ENCODE assay signal across 8 cellular contexts in the genomic region with DNA sequence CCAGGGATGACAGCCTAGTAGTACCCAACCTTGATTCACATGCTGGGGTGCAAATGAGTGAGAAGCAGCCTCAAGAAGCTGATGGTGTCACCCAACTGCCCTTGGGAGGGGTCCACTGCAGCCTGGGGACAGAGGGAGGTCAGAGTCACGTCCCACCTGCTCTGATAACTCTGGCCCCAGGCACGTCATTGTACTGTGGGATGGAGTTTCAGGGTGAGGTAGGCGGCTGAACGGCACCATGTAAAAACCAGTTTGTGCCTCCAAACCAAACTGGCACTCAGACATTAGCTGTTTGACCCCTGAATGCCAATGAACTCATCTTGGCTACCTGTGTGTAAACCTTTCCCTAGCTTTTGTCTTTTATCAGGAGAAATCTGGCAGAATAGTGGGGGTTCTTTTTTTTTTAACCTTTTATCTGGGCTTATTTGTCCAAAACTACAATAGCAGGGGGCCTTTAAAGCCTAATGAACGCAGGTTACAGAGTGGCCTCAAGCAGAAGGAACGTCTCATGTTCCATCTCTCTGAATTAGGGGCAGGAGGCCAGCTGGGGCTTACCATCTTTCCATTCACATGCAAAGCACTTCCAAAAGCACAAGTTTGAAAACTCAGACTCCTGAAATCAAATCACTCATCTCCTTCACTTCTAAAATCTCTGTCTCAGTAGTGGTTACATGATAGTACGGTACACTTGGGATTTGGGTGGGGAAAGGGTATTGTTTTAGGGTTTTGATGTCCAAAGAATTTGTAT.
DNase-seq lines count a peak whose midpoint lies in the region; ATAC-seq and TF ChIP-seq lines count a peak whose summit lies in the region.

No MANE protein-coding gene starts in this region.

- peaks cover 53 to 67% of the 10 kb centered on the region in 2 donors for H3K4me1 Mint-ChIP-seq in immature natural killer cell

- H3K36me3 Mint-ChIP-seq in immature natural killer cell: peaks cover 12 to 35% (median 27%) of the 10 kb centered on the region in 3 donors

- H3K27ac Mint-ChIP-seq in immature natural killer cell: peak overlapping the region in 3 of 6 donors; percentile 6 to 54 (median 37)

- H3K27me3 ChIP-seq in Panc1 (ENCODE audit: control insufficient read depth, insufficient read depth, low read length) (no peaks in the 10 kb centered on the region), aorta (ENCODE audit: control insufficient read depth in 1 of 2, insufficient read depth in 2 of 2, low read length in 1 of 2) (no peaks in the 10 kb centered on the region)

- H3K9me3 Mint-ChIP-seq in immature natural killer cell: no peaks in the 10 kb centered on the region

- DNase-seq in Panc1 (ENCODE audit: low read depth, low spot score) (no peak), immature natural killer cell (no peak), aorta (no peak), dedifferentiated amniotic fluid mesenchymal stem cell (ENCODE audit: extremely low spot score) (no peak), NCI-H1694 (lab: John Stamatoyannopoulos, UW) (no peak), kidney tubule cell (ENCODE audit: low spot score) (no peak)

- peaks cover 0 to 10% (median 0%) of the 10 kb centered on the region in 3 donors for H3K27me3 Mint-ChIP-seq in immature natural killer cell (ENCODE audit: low read depth in 3 of 3)

- intact Hi-C loops in Panc1 (cut with micrococcal nuclease; ENCODE audit: unreplicated experiment) (loop anchor here (10.0 kb wide), 1 partner anchor 120 kb away; no protein-coding TSS in a partner anchor), aorta (cut with DNase I) (loop anchor here in 1 of 2 donors (5.0 kb wide), 1 partner anchor 87 kb away; a partner anchor contains a TSS)

- H3K4me3 Mint-ChIP-seq in immature natural killer cell: peak overlapping the region; percentile 30 to 78 (median 69)

- peak overlapping the region; percentile 79 for H3K27ac ChIP-seq in Panc1 (ENCODE audit: low read length)
- H3K27ac ChIP-seq in aorta (ENCODE audit: low read depth in 1 of 2, low read length in 2 of 2): peak overlapping the region in 1 of 2 donors; percentile 76

- 71 to 76% methylated on average over 7 of the region's 7 CpGs for WGBS in aorta, 2 donors

- POLR2A ChIA-PET in Panc1 (lab: Charles Lee): no interaction called here

- no peaks in the 10 kb centered on the region for H3K9me3 ChIP-seq in Panc1 (ENCODE audit: control insufficient read depth, insufficient read depth, low read depth, low read length)
- H3K9me3 ChIP-seq in aorta (ENCODE audit: control insufficient read depth, low read length): no peaks in the 10 kb centered on the region

- ATAC-seq in HG02571 (IDR thresholded peaks at IDR 0.05; ENCODE audit: unreplicated experiment): peak; percentile 32
- ATAC-seq in Panc1: no peak
- peak; percentile 8 for ATAC-seq in aorta (ENCODE audit: low FRiP score)

- H3K36me3 ChIP-seq in Panc1 (ENCODE audit: control insufficient read depth, insufficient read depth, low read length) (no peaks in the 10 kb centered on the region), aorta (ENCODE audit: control insufficient read depth in 1 of 2, insufficient read depth in 2 of 2, low read length in 1 of 2) (peaks cover 0 to 4% of the 10 kb centered on the region in 2 donors)

- TF ChIP-seq POLR2A in GM15510 (IDR thresholded peaks at IDR 0.05; ENCODE audit: borderline replicate concordance, extremely low read depth, insufficient read length): peak; percentile 8

- H3K4me3 ChIP-seq in Panc1 (ENCODE audit: low read depth in 2 of 2, low read length in 2 of 2) (no peak overlapping the region), aorta (ENCODE audit: low read length in 2 of 2) (no peak overlapping the region)

- H3K4me1 ChIP-seq in Panc1 (ENCODE audit: control insufficient read depth, insufficient read depth, low read length): peaks cover 39% of the 10 kb centered on the region
- H3K4me1 ChIP-seq in aorta (ENCODE audit: control insufficient read depth in 1 of 2, insufficient read depth in 2 of 2, low read length in 2 of 2): no peaks in the 10 kb centered on the region

- no peak for TF ChIP-seq CTCF in Panc1 (IDR thresholded peaks at IDR 0.05)

- in situ Hi-C loops in Panc1 (cut with HindIII; ENCODE audit: low pct_unique_long_range_greater_than_20kb, low sequenced_read_pairs): no loop called here

- no TSS peak for BruUV-seq in Panc1 (replicated peaks; lab: Mats Ljungman, UMichigan)

- CTCF ChIA-PET in Panc1 (lab: Charles Lee): no interaction called here
